1 cellular context compared by ENCODE assay signal in genomic region chr19:3455960-3456601, GRCh38.
TF ChIP-seq lines count a peak whose summit lies in the region.

No MANE protein-coding gene starts in this region.

TF ChIP-seq in IMR-90, 13 proteins besides CTCF, POLR2A, EP300 and RAD21:
- TF ChIP-seq MAZ (IDR thresholded peaks at IDR 0.05; ENCODE audit: borderline replicate concordance, low read depth, low read length) = no peak
- no peak for TF ChIP-seq CHD1 (IDR thresholded peaks at IDR 0.05; ENCODE audit: low read depth, low read length)
- no peak for TF ChIP-seq RCOR1 (IDR thresholded peaks at IDR 0.05; ENCODE audit: insufficient replicate concordance, low read length)
- TF ChIP-seq SMC3 (IDR thresholded peaks at IDR 0.05; ENCODE audit: low read depth, low read length) = no peak
- no peak for TF ChIP-seq MXI1 (IDR thresholded peaks at IDR 0.05; ENCODE audit: borderline replicate concordance, low read depth, low read length)
- TF ChIP-seq CEBPB (IDR thresholded peaks at IDR 0.05; ENCODE audit: low read depth, low read length) = no peak
- TF ChIP-seq FOS (IDR thresholded peaks at IDR 0.05; ENCODE audit: low read depth, low read length) = no peak
- TF ChIP-seq BHLHE40 (IDR thresholded peaks at IDR 0.05; ENCODE audit: low read depth, low read length) = no peak
- TF ChIP-seq MAFK (IDR thresholded peaks at IDR 0.05; ENCODE audit: low read depth, low read length) = no peak
- no peak for TF ChIP-seq USF2 (IDR thresholded peaks at IDR 0.05; ENCODE audit: low read depth, low read length)
